In genomic region chr2:52269696-52270485, GRCh38 we compare ENCODE assay signal across 26 cellular contexts.
DNase-seq lines count a peak whose midpoint lies in the region; ATAC-seq, FAIRE-seq and TF ChIP-seq lines count a peak whose summit lies in the region.
"Had no signal": no experiment of that assay in that cellular context is flagged by ENCODE, and none has a peak within 500 bp of the region (broad histone marks: within the 10 kb centered on the region; RNA-seq: fewer than 3 reads in every experiment).

No MANE protein-coding gene starts in this region.

- no peaks in the 10 kb centered on the region for H3K27me3 Mint-ChIP-seq in astrocyte (ENCODE audit: low read depth, unreplicated experiment)
- H3K27me3 Mint-ChIP-seq: activated CD8-positive, alpha-beta T cell treated with anti-CD3 and anti-CD28 coated beads for 36 hours; activated naive CD8-positive, alpha-beta T cell treated with anti-CD3 and anti-CD28 coated beads for 36 hours; central memory CD8-positive, alpha-beta T cell had no signal

- peaks cover 14% of the 10 kb centered on the region for H3K4me1 Mint-ChIP-seq in astrocyte (ENCODE audit: low read depth, unreplicated experiment)
- H3K4me1 Mint-ChIP-seq: activated naive CD8-positive, alpha-beta T cell treated with anti-CD3 and anti-CD28 coated beads for 36 hours; central memory CD8-positive, alpha-beta T cell had no signal

- POLR2A ChIA-PET in HepG2 (lab: Yijun Ruan, JAX), result no interaction called here

- peaks cover 11% of the 10 kb centered on the region for H3K9me3 Mint-ChIP-seq in astrocyte (ENCODE audit: unreplicated experiment)

- H3K27me3 ChIP-seq in HepG2 (ENCODE audit: control insufficient read depth in 1 of 2, insufficient read depth in 2 of 2, low read length in 2 of 2), result no peaks in the 10 kb centered on the region
- no peaks in the 10 kb centered on the region for H3K27me3 ChIP-seq in right lobe of liver
- H3K27me3 ChIP-seq in astrocyte (ENCODE audit: insufficient read depth, low read length), result no peaks in the 10 kb centered on the region
- H3K27me3 ChIP-seq: esophagus squamous epithelium, neural progenitor cell, tibial nerve had no signal

- TF ChIP-seq EP300 in HepG2 (IDR thresholded peaks at IDR 0.05; ENCODE audit: low read depth in 2 of 2, low read length in 2 of 2), result no peak
- TF ChIP-seq EP300 in HepG2 (CRISPR knock-in tag; IDR thresholded peaks at IDR 0.05; ENCODE audit: borderline replicate concordance), result no peak

- no peaks in the 10 kb centered on the region for H3K4me1 ChIP-seq in HepG2 (ENCODE audit: insufficient read depth, low read length)
- no peaks in the 10 kb centered on the region for H3K4me1 ChIP-seq in right lobe of liver
- H3K4me1 ChIP-seq in astrocyte (ENCODE audit: insufficient read depth, low read length), result peaks cover 4% of the 10 kb centered on the region
- H3K4me1 ChIP-seq: esophagus squamous epithelium, neural progenitor cell, tibial nerve had no signal

- FAIRE-seq in HepG2 (lab: Jason Lieb, UNC) (peak; percentile 4), astrocyte (lab: Jason Lieb, UNC) (no peak)

- H3K4me3 ChIP-seq in HepG2 (replicated peaks in 1 of 3; ENCODE audit: insufficient read depth in 1 of 3, low read depth in 2 of 3, low read length in 3 of 3) (no peak overlapping the region), right lobe of liver (no peak overlapping the region), astrocyte (ENCODE audit: insufficient read depth, low read depth, low read length) (no peak overlapping the region)
- H3K4me3 ChIP-seq: esophagus squamous epithelium, neural progenitor cell, tibial nerve had no signal

- TF ChIP-seq POLR2A in HepG2 (IDR thresholded peaks at IDR 0.05; ENCODE audit: insufficient read depth in 1 of 2, low read depth in 2 of 2, low read length in 2 of 2) (no peak), right lobe of liver (IDR thresholded peaks at IDR 0.05) (no peak)

- H3K27ac Mint-ChIP-seq in astrocyte (ENCODE audit: unreplicated experiment), result peak overlapping the region; percentile 48
- H3K27ac Mint-ChIP-seq: activated CD8-positive, alpha-beta T cell treated with anti-CD3 and anti-CD28 coated beads for 36 hours; activated naive CD8-positive, alpha-beta T cell treated with anti-CD3 and anti-CD28 coated beads for 36 hours; neural progenitor cell; WTC11 had no signal

- H3K4me3 Mint-ChIP-seq in astrocyte (ENCODE audit: unreplicated experiment), result no peak overlapping the region
- H3K4me3 Mint-ChIP-seq: activated CD8-positive, alpha-beta T cell treated with anti-CD3 and anti-CD28 coated beads for 36 hours; activated naive CD8-positive, alpha-beta T cell treated with anti-CD3 and anti-CD28 coated beads for 36 hours; central memory CD8-positive, alpha-beta T cell; neural progenitor cell; WTC11 had no signal

- H3K79me2 ChIP-seq in HepG2 (ENCODE audit: insufficient read depth, low read length), result no peaks in the 10 kb centered on the region
- no peaks in the 10 kb centered on the region for H3K79me2 ChIP-seq in astrocyte (ENCODE audit: insufficient read depth, low read length)

- WGBS in HepG2 (ENCODE audit: low lambda C conversion rate), result 32% methylated on average over 3 of the region's 3 CpGs
- 38% methylated on average over 3 of the region's 3 CpGs for WGBS in right lobe of liver (ENCODE audit: insufficient coverage, low coverage, low lambda C conversion rate, missing lambda C conversion rate)

- CTCF ChIA-PET in HepG2 (lab: Yijun Ruan, JAX; ENCODE audit: low intra/inter-chr PET ratio, low total read pairs), result no interaction called here

- H4K20me1 ChIP-seq in HepG2 (ENCODE audit: insufficient read depth, low read length), result no peaks in the 10 kb centered on the region
- no peaks in the 10 kb centered on the region for H4K20me1 ChIP-seq in astrocyte (ENCODE audit: insufficient read depth, low read length)

- in situ Hi-C loops in HepG2 (cut with HindIII; ENCODE audit: extremely low pct_ligation_motif_present, low pct_unique_long_range_greater_than_20kb), result no loop called here

- peaks cover 76% of the 10 kb centered on the region for H3K9me3 ChIP-seq in HepG2 (ENCODE audit: low read length)
- peaks cover 0 to 5% (median 0%) of the 10 kb centered on the region in 4 donors for H3K9me3 ChIP-seq in right lobe of liver
- no peaks in the 10 kb centered on the region for H3K9me3 ChIP-seq in astrocyte (ENCODE audit: insufficient read depth, low read depth, low read length)

- TF ChIP-seq RAD21 in HepG2 (CRISPR knock-in tag; IDR thresholded peaks at IDR 0.05), result no peak

- H3K9ac ChIP-seq in HepG2 (ENCODE audit: insufficient read depth, low read depth, low read length), result no peak overlapping the region
- no peak overlapping the region for H3K9ac ChIP-seq in astrocyte (ENCODE audit: low read length)
- H3K9ac ChIP-seq: neural progenitor cell had no signal

- no peak overlapping the region for H3K4me2 ChIP-seq in HepG2 (ENCODE audit: low read depth, low read length)
- peak overlapping the region; percentile 29 for H3K4me2 ChIP-seq in astrocyte (ENCODE audit: low read length)
- H3K4me2 ChIP-seq: neural progenitor cell had no signal

- DNase-seq in HepG2 (ENCODE audit: low spot score), result no peak
- DNase-seq in right lobe of liver, result no peak
- DNase-seq in astrocyte (ENCODE audit: low read depth), result peak; percentile 85
- DNase-seq in fibroblast of the conjunctiva (ENCODE audit: low read depth), result peak; percentile 47
- peak; percentile 66 for DNase-seq in stromal cell of bone marrow (ENCODE audit: low read depth)
- DNase-seq in stimulated activated CD4-positive, alpha-beta T cell treated with anti-CD3 and anti-CD28 coated beads, Interleukin-2, amount 100 ng/mL, for 48 hours, result no peak
- DNase-seq in NK-92 (lab: John Stamatoyannopoulos, UW; ENCODE audit: unreplicated experiment), result no peak
- DNase-seq: activated CD8-positive, alpha-beta T cell treated with anti-CD3 and anti-CD28 coated beads for 36 hours; activated naive CD8-positive, alpha-beta T cell treated with anti-CD3 and anti-CD28 coated beads for 36 hours; activated T-cell treated with anti-CD3 and anti-CD28 coated beads, Interleukin-2, amount 50 U/mL, for 48 hours; C1 segment of cervical spinal cord; effector CD8-positive, alpha-beta T cell; esophagus squamous epithelium; kidney glomerular epithelial cell; midbrain; NCI-H2029 treated with DMSO at 0.1 percent for 48 hours; NCI-H510A; retina; SHP77 treated with DMSO at 0.1 percent for 48 hours; stimulated activated naive CD4-positive, alpha-beta T cell treated with Interleukin-2 at 50 U/mL for 16 hours; T-helper 1 cell had no signal

- no peaks in the 10 kb centered on the region for H3K36me3 Mint-ChIP-seq in astrocyte (ENCODE audit: low read depth, unreplicated experiment)
- H3K36me3 Mint-ChIP-seq: activated naive CD8-positive, alpha-beta T cell treated with anti-CD3 and anti-CD28 coated beads for 36 hours; neural progenitor cell had no signal

- BruUV-seq in HepG2 (replicated peaks; lab: Mats Ljungman, UMichigan), result no TSS peak

- H3K36me3 ChIP-seq in HepG2 (replicated peaks in 1 of 2; ENCODE audit: control insufficient read depth in 1 of 2, insufficient read depth in 2 of 2, low read length in 2 of 2), result no peaks in the 10 kb centered on the region
- no peaks in the 10 kb centered on the region for H3K36me3 ChIP-seq in right lobe of liver
- no peaks in the 10 kb centered on the region for H3K36me3 ChIP-seq in astrocyte (ENCODE audit: insufficient read depth, low read length)
- H3K36me3 ChIP-seq: esophagus squamous epithelium, neural progenitor cell, tibial nerve had no signal

- ATAC-seq in HepG2 (no peak), right lobe of liver (no peak), HG03520 (IDR thresholded peaks at IDR 0.05; ENCODE audit: unreplicated experiment) (no peak)
- ATAC-seq: activated CD8-positive, alpha-beta T cell treated with anti-CD3 and anti-CD28 coated beads for 36 hours; WTC11 had no signal

- intact Hi-C loops in HepG2 (cut with micrococcal nuclease; ENCODE audit: unreplicated experiment) (no loop called here), right lobe of liver (cut with DNase I) (no loop called here)

- TF ChIP-seq CTCF in HepG2 (CRISPR knock-in tag; IDR thresholded peaks at IDR 0.05) (no peak), right lobe of liver (IDR thresholded peaks at IDR 0.05) (no peak), astrocyte (IDR thresholded peaks at IDR 0.05; ENCODE audit: insufficient read depth, low read depth, low read length) (no peak)

- H2AFZ ChIP-seq in HepG2 (ENCODE audit: low read length) (no peak overlapping the region), astrocyte (ENCODE audit: low read depth, low read length) (no peak overlapping the region)
- H2AFZ ChIP-seq: neural progenitor cell had no signal

- H3K27ac ChIP-seq in HepG2 (ENCODE audit: extremely low read length, insufficient read depth, low read length), result no peak overlapping the region
- H3K27ac ChIP-seq in right lobe of liver, result no peak overlapping the region
- H3K27ac ChIP-seq in astrocyte (ENCODE audit: low read depth, low read length), result no peak overlapping the region
- H3K27ac ChIP-seq: esophagus squamous epithelium, neural progenitor cell, tibial nerve had no signal

TF ChIP-seq in HepG2, 621 proteins besides CTCF, POLR2A, EP300 and RAD21 (continues in another document):
- TF ChIP-seq TFDP2 (CRISPR knock-in tag; IDR thresholded peaks at IDR 0.05), result no peak
- no peak for TF ChIP-seq TRIM24 (CRISPR knock-in tag; IDR thresholded peaks at IDR 0.05)
- no peak for TF ChIP-seq NR3C1 (CRISPR knock-in tag; IDR thresholded peaks at IDR 0.05)
- no peak for TF ChIP-seq MBNL3 (CRISPR knock-in tag; conservative IDR thresholded peaks at IDR 0.05)
- no peak for TF ChIP-seq ZNF33A (CRISPR knock-in tag; IDR thresholded peaks at IDR 0.05; ENCODE audit: borderline replicate concordance)

Comparison
In these comparisons a context has a peak if more than half of its experiments do, and no peak if none do; other contexts are left out.
1. DNase-seq: peak in astrocyte (single experiment), fibroblast of the conjunctiva (single experiment) and stromal cell of bone marrow (single experiment); none in HepG2 (single experiment), right lobe of liver (0 of 3), stimulated activated CD4-positive, alpha-beta T cell treated with anti-CD3 and anti-CD28 coated beads, Interleukin-2, amount 100 ng/mL, for 48 hours (0 of 2) and NK-92 (single experiment).